In the genomic region with DNA sequence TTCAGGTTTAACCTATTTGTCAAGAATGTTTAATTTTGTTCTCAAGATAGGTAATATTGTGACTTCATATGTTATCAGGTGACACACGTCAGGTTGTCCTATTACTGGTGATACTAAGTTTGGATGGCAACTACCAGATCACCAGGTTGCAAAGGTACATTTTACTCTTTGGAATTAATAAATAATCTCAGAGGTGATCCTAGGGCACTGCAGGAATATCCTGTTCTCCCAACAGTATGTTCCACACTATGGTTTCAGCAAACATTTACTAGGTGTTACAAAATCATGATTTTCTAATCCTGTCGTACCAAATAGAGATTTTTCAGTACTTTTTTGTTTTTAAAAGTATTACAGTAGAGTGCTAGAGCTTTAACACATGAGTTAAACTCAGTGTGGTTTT, we compare ENCODE assay signal across 27 cellular contexts.
"Had no signal": no experiment of that assay in that cellular context is flagged by ENCODE, and none has a peak within 500 bp of the region (broad histone marks: within the 10 kb centered on the region; RNA-seq: fewer than 3 reads in every experiment).

No MANE protein-coding gene starts in this region.

- H3K27me3 ChIP-seq: neutrophil, pancreas, spleen, stomach, thyroid gland, tibial nerve, upper lobe of left lung, vagina had no signal

- H3K4me2 ChIP-seq: smooth muscle cell had no signal

- DNase-seq: naive thymus-derived CD8-positive, alpha-beta T cell; nephron progenitor cell; nucleus accumbens; pancreas; right cardiac atrium; spleen; stimulated activated CD4-positive, alpha-beta T cell treated with anti-CD3 and anti-CD28 coated beads, Interleukin-12 subunit alpha, Interleukin-12 subunit beta, amount 100 ng/mL, for 4 hours; stimulated activated CD4-positive, alpha-beta T cell treated with anti-CD3 and anti-CD28 coated beads, Interleukin-1b, Interleukin-23, amount 100 ng/mL, for 48 hours; stimulated activated CD4-positive, alpha-beta T cell treated with anti-CD3 and anti-CD28 coated beads, Interleukin-4, amount 100 ng/mL, for 1 hour; stimulated activated CD4-positive, alpha-beta T cell treated with anti-CD3 and anti-CD28 coated beads, Interleukin-4, amount 100 ng/mL, for 4 hours; stimulated activated CD8-positive, alpha-beta memory T cell treated with anti-CD3 and anti-CD28 coated beads, Interleukin-4, amount 100 ng/mL, for 48 hours; stimulated activated naive CD4-positive, alpha-beta T cell; stomach; thyroid gland; trophoblast cell; upper lobe of left lung had no signal

- H3K9me3 ChIP-seq: neutrophil, pancreas, prostate gland, spleen, stomach, thoracic aorta, thyroid gland, tibial nerve, upper lobe of left lung, vagina had no signal

- FAIRE-seq: pancreas, urothelium cell line had no signal

- H3K36me3 ChIP-seq: neutrophil, pancreas, prostate gland, spleen, stomach, thoracic aorta, thyroid gland, tibial nerve, upper lobe of left lung, vagina had no signal

- ATAC-seq: naive thymus-derived CD8-positive, alpha-beta T cell; natural killer cell treated with Interleukin-12 subunit alpha and Interleukin-12 subunit beta and Interleukin-15 and Interleukin-18, amount 100 ng/mL, for 72 hours; pancreas; right cardiac atrium; sciatic nerve; stimulated activated memory B cell treated with anti-CD40 and anti-IgM and Interleukin-4, amounts not matched to agents 10 μg/mL and 1 μg/mL and 100 μg/mL, for 72 hours had no signal

- H3K4me3 ChIP-seq: pancreas, prostate gland, skin epidermis, smooth muscle cell, spleen, stomach, thoracic aorta, thyroid gland, tibial nerve, upper lobe of left lung, vagina had no signal

- H3K4me1 ChIP-seq: pancreas, prostate gland, stomach, thyroid gland, tibial nerve, upper lobe of left lung, vagina had no signal

- H3K27ac ChIP-seq: neutrophil, pancreas, prostate gland, skin epidermis, spleen, stomach, thoracic aorta, thyroid gland, tibial nerve, upper lobe of left lung, vagina had no signal
